ENCODE assay signal across 1 cellular context in the genomic region with DNA sequence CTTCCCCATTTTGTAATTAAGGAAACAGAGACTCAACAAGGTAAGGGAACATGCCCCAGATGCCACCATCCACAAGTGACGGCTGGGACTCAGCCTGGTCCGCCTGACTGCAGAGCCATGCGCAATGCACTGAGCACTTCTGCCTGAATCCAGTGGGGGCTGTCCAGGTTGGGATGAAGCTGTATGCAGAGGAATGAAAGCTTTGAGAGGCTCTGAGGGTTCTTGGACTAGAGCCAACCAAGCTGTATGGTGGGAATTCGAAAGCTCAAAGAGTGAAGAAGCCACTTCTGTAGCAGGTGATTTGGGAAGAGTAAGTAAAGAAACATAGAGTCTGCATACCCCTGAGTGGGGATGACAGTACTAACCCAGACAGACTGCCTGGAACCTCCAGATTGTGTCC.
TF ChIP-seq lines count a peak whose summit lies in the region.

No MANE protein-coding gene starts in this region.

TF ChIP-seq in HepG2, 621 proteins besides CTCF, POLR2A, EP300 and RAD21 (continued from another document):
- TF ChIP-seq, protein P1, sequence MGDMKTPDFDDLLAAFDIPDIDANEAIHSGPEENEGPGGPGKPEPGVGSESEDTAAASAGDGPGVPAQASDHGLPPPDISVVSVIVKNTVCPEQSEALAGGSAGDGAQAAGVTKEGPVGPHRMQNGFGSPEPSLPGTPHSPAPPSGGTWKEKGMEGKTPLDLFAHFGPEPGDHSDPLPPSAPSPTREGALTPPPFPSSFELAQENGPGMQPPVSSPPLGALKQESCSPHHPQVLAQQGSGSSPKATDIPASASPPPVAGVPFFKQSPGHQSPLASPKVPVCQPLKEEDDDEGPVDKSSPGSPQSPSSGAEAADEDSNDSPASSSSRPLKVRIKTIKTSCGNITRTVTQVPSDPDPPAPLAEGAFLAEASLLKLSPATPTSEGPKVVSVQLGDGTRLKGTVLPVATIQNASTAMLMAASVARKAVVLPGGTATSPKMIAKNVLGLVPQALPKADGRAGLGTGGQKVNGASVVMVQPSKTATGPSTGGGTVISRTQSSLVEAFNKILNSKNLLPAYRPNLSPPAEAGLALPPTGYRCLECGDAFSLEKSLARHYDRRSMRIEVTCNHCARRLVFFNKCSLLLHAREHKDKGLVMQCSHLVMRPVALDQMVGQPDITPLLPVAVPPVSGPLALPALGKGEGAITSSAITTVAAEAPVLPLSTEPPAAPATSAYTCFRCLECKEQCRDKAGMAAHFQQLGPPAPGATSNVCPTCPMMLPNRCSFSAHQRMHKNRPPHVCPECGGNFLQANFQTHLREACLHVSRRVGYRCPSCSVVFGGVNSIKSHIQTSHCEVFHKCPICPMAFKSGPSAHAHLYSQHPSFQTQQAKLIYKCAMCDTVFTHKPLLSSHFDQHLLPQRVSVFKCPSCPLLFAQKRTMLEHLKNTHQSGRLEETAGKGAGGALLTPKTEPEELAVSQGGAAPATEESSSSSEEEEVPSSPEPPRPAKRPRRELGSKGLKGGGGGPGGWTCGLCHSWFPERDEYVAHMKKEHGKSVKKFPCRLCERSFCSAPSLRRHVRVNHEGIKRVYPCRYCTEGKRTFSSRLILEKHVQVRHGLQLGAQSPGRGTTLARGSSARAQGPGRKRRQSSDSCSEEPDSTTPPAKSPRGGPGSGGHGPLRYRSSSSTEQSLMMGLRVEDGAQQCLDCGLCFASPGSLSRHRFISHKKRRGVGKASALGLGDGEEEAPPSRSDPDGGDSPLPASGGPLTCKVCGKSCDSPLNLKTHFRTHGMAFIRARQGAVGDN (CRISPR knock-in tag; IDR thresholded peaks at IDR 0.05), result 0 out of 2 replicates have a peak, but pooled peaks have one; percentile 23
- TF ChIP-seq, protein P2, sequence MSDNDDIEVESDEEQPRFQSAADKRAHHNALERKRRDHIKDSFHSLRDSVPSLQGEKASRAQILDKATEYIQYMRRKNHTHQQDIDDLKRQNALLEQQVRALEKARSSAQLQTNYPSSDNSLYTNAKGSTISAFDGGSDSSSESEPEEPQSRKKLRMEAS (IDR thresholded peaks at IDR 0.05), result 0 out of 2 replicates have a peak, but pooled peaks have one; percentile 12
- TF ChIP-seq, protein P3, sequence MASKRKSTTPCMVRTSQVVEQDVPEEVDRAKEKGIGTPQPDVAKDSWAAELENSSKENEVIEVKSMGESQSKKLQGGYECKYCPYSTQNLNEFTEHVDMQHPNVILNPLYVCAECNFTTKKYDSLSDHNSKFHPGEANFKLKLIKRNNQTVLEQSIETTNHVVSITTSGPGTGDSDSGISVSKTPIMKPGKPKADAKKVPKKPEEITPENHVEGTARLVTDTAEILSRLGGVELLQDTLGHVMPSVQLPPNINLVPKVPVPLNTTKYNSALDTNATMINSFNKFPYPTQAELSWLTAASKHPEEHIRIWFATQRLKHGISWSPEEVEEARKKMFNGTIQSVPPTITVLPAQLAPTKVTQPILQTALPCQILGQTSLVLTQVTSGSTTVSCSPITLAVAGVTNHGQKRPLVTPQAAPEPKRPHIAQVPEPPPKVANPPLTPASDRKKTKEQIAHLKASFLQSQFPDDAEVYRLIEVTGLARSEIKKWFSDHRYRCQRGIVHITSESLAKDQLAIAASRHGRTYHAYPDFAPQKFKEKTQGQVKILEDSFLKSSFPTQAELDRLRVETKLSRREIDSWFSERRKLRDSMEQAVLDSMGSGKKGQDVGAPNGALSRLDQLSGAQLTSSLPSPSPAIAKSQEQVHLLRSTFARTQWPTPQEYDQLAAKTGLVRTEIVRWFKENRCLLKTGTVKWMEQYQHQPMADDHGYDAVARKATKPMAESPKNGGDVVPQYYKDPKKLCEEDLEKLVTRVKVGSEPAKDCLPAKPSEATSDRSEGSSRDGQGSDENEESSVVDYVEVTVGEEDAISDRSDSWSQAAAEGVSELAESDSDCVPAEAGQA (IDR thresholded peaks at IDR 0.05; ENCODE audit: low read depth), result 0 out of 2 replicates have a peak, but pooled peaks have one; percentile 15
- TF ChIP-seq, protein P3 (CRISPR knock-in tag; IDR thresholded peaks at IDR 0.05; ENCODE audit: borderline replicate concordance), result no peak
